Comparison of ENCODE assay signal across 20 cellular contexts in the genomic region with DNA sequence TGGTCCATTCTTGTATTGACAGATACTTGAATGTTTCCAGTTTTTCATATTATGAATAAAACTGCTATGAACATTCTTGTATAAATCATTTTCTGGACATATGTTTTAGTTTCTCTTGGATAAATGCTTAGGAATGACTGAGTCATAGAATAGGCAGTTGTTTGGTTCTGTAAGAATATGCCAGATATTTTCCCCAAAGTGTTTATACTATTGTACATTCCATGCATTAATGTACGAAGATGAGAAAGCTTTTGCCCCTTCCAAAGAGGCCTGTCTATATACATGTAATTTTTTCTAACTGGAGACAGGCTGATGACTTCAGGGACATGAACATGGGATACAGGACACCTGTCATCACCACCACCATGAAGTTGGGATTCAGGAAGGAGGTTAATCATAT. TPM values are rescaled to one million over a fixed set of nuclear protein-coding genes. Genes with fewer than 3 reads are reported as not detected.
A peak's percentile ranks its signal among the peaks of the same experiment; 100 is the strongest.
DNase-seq lines count a peak whose midpoint lies in the region; ATAC-seq and TF ChIP-seq lines count a peak whose summit lies in the region.
"Had no signal": no experiment of that assay in that cellular context is flagged by ENCODE, and none has a peak within 500 bp of the region (broad histone marks: within the 10 kb centered on the region; RNA-seq: fewer than 3 reads in every experiment).

No MANE protein-coding gene starts in this region.

- TF ChIP-seq CTCF in AG04449 (IDR thresholded peaks at IDR 0.05; ENCODE audit: insufficient read depth, low read length, missing control alignments), result no peak
- TF ChIP-seq CTCF in astrocyte of the cerebellum (IDR thresholded peaks at IDR 0.05; ENCODE audit: low read depth, low read length, missing control alignments), result no peak
- TF ChIP-seq CTCF in transverse colon (IDR thresholded peaks at IDR 0.05), result no peak
- TF ChIP-seq CTCF in natural killer cell (IDR thresholded peaks at IDR 0.05), result no peak

- H3K27ac ChIP-seq in transverse colon, result peak overlapping the region in 1 of 4 donors; percentile 25
- H3K27ac ChIP-seq: A549, heart left ventricle, KMS-11, thoracic aorta had no signal

- H3K27me3 ChIP-seq in transverse colon, result no peaks in the 10 kb centered on the region
- H3K27me3 ChIP-seq: heart left ventricle, sigmoid colon had no signal

- POLR2A ChIA-PET in AG04449 (lab: Yijun Ruan, JAX), result interaction anchor here (0.6 kb wide), 1 partner anchor 97 kb away, joined by 3 read pairs; no protein-coding TSS in a partner anchor

- no peak overlapping the region for H3K27ac Mint-ChIP-seq in natural killer cell
- H3K27ac Mint-ChIP-seq: activated CD4-positive, alpha-beta T cell treated with anti-CD3 and anti-CD28 coated beads, Interleukin-2, amount 10 ng/mL, durations not matched to agents 7 days and 5 days; activated naive CD8-positive, alpha-beta T cell treated with anti-CD3 and anti-CD28 coated beads, Interleukin-2, amount 10 ng/mL, durations not matched to agents 7 days and 5 days had no signal

- 50 to 75% methylated on average over 1 of the region's 1 CpG for WGBS in transverse colon (ENCODE audit: low coverage in 1 of 2), 2 donors

- no peak overlapping the region for H3K4me3 Mint-ChIP-seq in natural killer cell
- H3K4me3 Mint-ChIP-seq: activated CD4-positive, alpha-beta T cell treated with anti-CD3 and anti-CD28 coated beads, Interleukin-2, amount 10 ng/mL, durations not matched to agents 7 days and 5 days; activated naive CD8-positive, alpha-beta T cell treated with anti-CD3 and anti-CD28 coated beads, Interleukin-2, amount 10 ng/mL, durations not matched to agents 7 days and 5 days had no signal

- peaks cover 0 to 8% (median 3%) of the 10 kb centered on the region in 4 donors for H3K4me1 ChIP-seq in transverse colon

- no peaks in the 10 kb centered on the region for H3K9me3 ChIP-seq in transverse colon
- H3K9me3 ChIP-seq: A549, heart left ventricle, sigmoid colon, thoracic aorta had no signal

- TF ChIP-seq EP300 in transverse colon (IDR thresholded peaks at IDR 0.05; ENCODE audit: low read depth), result no peak

- intact Hi-C loops in transverse colon (cut with DNase I; ENCODE audit: low total_unique reads) (no loop called here), natural killer cell (cut with micrococcal nuclease) (no loop called here)

- DNase-seq in AG04449 (ENCODE audit: low read depth, low spot score) (peak; percentile 68), HT1080 (ENCODE audit: low read depth) (peak; percentile 7), astrocyte of the cerebellum (ENCODE audit: low read depth) (peak; percentile 59), hepatic stellate cell (ENCODE audit: low spot score) (peak; percentile 41), transverse colon (no peak), natural killer cell (no peak), NCI-H345 treated with DMSO at 0.1 percent for 48 hours (lab: John Stamatoyannopoulos, UW; ENCODE audit: unreplicated experiment) (no peak)
- DNase-seq: activated CD4-positive, alpha-beta T cell treated with anti-CD3 and anti-CD28 coated beads, Interleukin-2, amount 10 ng/mL, durations not matched to agents 7 days and 5 days; activated naive CD8-positive, alpha-beta T cell treated with anti-CD3 and anti-CD28 coated beads, Interleukin-2, amount 10 ng/mL, durations not matched to agents 7 days and 5 days; activated T-cell treated with anti-CD3 and anti-CD28 coated beads, Interleukin-2, amount 50 U/mL, for 1 hour; heart left ventricle; islet precursor cell; NCI-H345; SHP77 treated with DMSO at 0.1 percent for 48 hours; sigmoid colon; stimulated activated CD4-positive, alpha-beta T cell treated with anti-CD3 and anti-CD28 coated beads, Interleukin-4, amount 100 ng/mL, for 4 hours had no signal

- peaks cover 18 to 37% of the 10 kb centered on the region in 2 donors for H3K4me1 Mint-ChIP-seq in natural killer cell

- H3K9me3 Mint-ChIP-seq in natural killer cell, result no peaks in the 10 kb centered on the region
- H3K9me3 Mint-ChIP-seq: activated CD4-positive, alpha-beta T cell treated with anti-CD3 and anti-CD28 coated beads, Interleukin-2, amount 10 ng/mL, durations not matched to agents 7 days and 5 days; activated naive CD8-positive, alpha-beta T cell treated with anti-CD3 and anti-CD28 coated beads, Interleukin-2, amount 10 ng/mL, durations not matched to agents 7 days and 5 days had no signal

- in situ Hi-C loops in astrocyte of the cerebellum (cut with HindIII; ENCODE audit: low sequenced_read_pairs) (no loop called here), transverse colon (cut with MboI; ENCODE audit: low pct_ligation_motif_present in 1 of 4, low pct_unique_long_range_greater_than_20kb in 1 of 4, low sequenced_read_pairs in 3 of 4) (no loop called here)

- H3K4me3 ChIP-seq in AG04449 (ENCODE audit: low read depth, low read length) (no peak overlapping the region), astrocyte of the cerebellum (ENCODE audit: low read depth, low read length) (no peak overlapping the region), transverse colon (no peak overlapping the region)
- H3K4me3 ChIP-seq: A549, heart left ventricle, sigmoid colon, thoracic aorta had no signal

- no peak for TF ChIP-seq POLR2A in transverse colon (IDR thresholded peaks at IDR 0.05)

- H3K36me3 Mint-ChIP-seq in natural killer cell, result peaks cover 18% of the 10 kb centered on the region

- H3K27me3 Mint-ChIP-seq in natural killer cell (ENCODE audit: low read depth in 2 of 2), result no peaks in the 10 kb centered on the region
- H3K27me3 Mint-ChIP-seq: activated CD4-positive, alpha-beta T cell treated with anti-CD3 and anti-CD28 coated beads, Interleukin-2, amount 10 ng/mL, durations not matched to agents 7 days and 5 days had no signal

- CTCF ChIA-PET in AG04449 (lab: Yijun Ruan, JAX), result interaction anchor here (1.4 to 2.6 kb wide), 3 partner anchors 10 to 82 kb away, joined by 3 to 9 read pairs (median 3); no protein-coding TSS in a partner anchor

- no peaks in the 10 kb centered on the region for H3K36me3 ChIP-seq in transverse colon
- H3K36me3 ChIP-seq: thoracic aorta had no signal

- no peak for ATAC-seq in natural killer cell
- no peak for ATAC-seq in GM18498 (IDR thresholded peaks at IDR 0.05; ENCODE audit: unreplicated experiment)
- ATAC-seq: A549, heart left ventricle had no signal

RNA-seq across cellular contexts. Expression of a gene that starts 11.3 kb away (rescaled TPM):
- 12.3 and 13.2 TPM in 2 replicates for total RNA-seq in HT1080 (2014; rRNA removed; shearing (Covaris generic))
- polyA plus RNA-seq in HT1080 (2015; cell fraction: cytosol; rRNA removed), result 7.9 and 8.4 TPM in 2 replicates
- polyA plus RNA-seq in HT1080 (2015; cell fraction: nucleus; rRNA removed), result 9.6 and 10.0 TPM in 2 replicates
- 10 to 100 TPM in 2 of 4 donors, 1 to 10 TPM in 2; 2.3 to 80.2 (median 10.9) TPM for total RNA-seq in transverse colon
- total RNA-seq in natural killer cell, result 10 to 100 TPM; 10.4 to 22.6 (median 13.1) TPM

RNA-seq across cellular contexts. Expression of a gene that starts 58.0 kb away (rescaled TPM):
- total RNA-seq in HT1080 (2014; rRNA removed; shearing (Covaris generic)), result not detected in 2 replicates
- polyA plus RNA-seq in HT1080 (2015; cell fraction: cytosol; rRNA removed), result not detected in 2 replicates
- polyA plus RNA-seq in HT1080 (2015; cell fraction: nucleus; rRNA removed), result not detected in 2 replicates
- total RNA-seq in transverse colon (1 to 10 TPM; 1.6 to 8.6 (median 1.8) TPM), natural killer cell (1 to 10 TPM in 1 of 3 donors, not detected in 2; 2.4 TPM)
- total RNA-seq: activated CD4-positive, alpha-beta T cell treated with anti-CD3 and anti-CD28 coated beads, Interleukin-2, amount 10 ng/mL, durations not matched to agents 7 days and 5 days; activated naive CD8-positive, alpha-beta T cell treated with anti-CD3 and anti-CD28 coated beads, Interleukin-2, amount 10 ng/mL, durations not matched to agents 7 days and 5 days had no signal

Comparison
In these comparisons a context has a peak if more than half of its experiments do, and no peak if none do; other contexts are left out.
1. DNase-seq: peak in AG04449 (single experiment), HT1080 (single experiment), astrocyte of the cerebellum (single experiment) and hepatic stellate cell (single experiment); none in transverse colon (single experiment), natural killer cell (single experiment) and NCI-H345 treated with DMSO at 0.1 percent for 48 hours (single experiment).